ENCODE assay signal across 9 cellular contexts in genomic region chr3:183435701-183436100, GRCh38. TPM values are rescaled to one million over a fixed set of nuclear protein-coding genes. Genes with fewer than 3 reads are reported as not detected.
A peak's percentile ranks its signal among the peaks of the same experiment; 100 is the strongest.
DNase-seq lines count a peak whose midpoint lies in the region; ATAC-seq and TF ChIP-seq lines count a peak whose summit lies in the region.
"Had no signal": no experiment of that assay in that cellular context is flagged by ENCODE, and none has a peak within 500 bp of the region (broad histone marks: within the 10 kb centered on the region; RNA-seq: fewer than 3 reads in every experiment).

No MANE protein-coding gene starts in this region.

- H3K27ac ChIP-seq in ascending aorta = no peak overlapping the region

- no peaks in the 10 kb centered on the region for H3K36me3 Mint-ChIP-seq in activated naive CD4-positive, alpha-beta T cell treated with anti-CD3 and anti-CD28 coated beads, Interleukin-2, amount 50 U/mL, for 72 hours
- no peaks in the 10 kb centered on the region for H3K36me3 Mint-ChIP-seq in stimulated activated memory B cell treated with anti-CD40 and anti-IgM and Interleukin-4, amounts not matched to agents 10 μg/mL and 1 μg/mL and 100 μg/mL, for 72 hours

- intact Hi-C loops in ascending aorta (cut with DNase I) = no loop called here

- H3K4me1 ChIP-seq in ascending aorta = no peaks in the 10 kb centered on the region

- H3K36me3 ChIP-seq in ascending aorta = no peaks in the 10 kb centered on the region

- H3K27ac Mint-ChIP-seq in activated naive CD4-positive, alpha-beta T cell treated with anti-CD3 and anti-CD28 coated beads, Interleukin-2, amount 50 U/mL, for 72 hours = no peak overlapping the region
- H3K27ac Mint-ChIP-seq in stimulated activated memory B cell treated with anti-CD40 and anti-IgM and Interleukin-4, amounts not matched to agents 10 μg/mL and 1 μg/mL and 100 μg/mL, for 72 hours = no peak overlapping the region

- no peak overlapping the region for H3K4me3 Mint-ChIP-seq in stimulated activated memory B cell treated with anti-CD40 and anti-IgM and Interleukin-4, amounts not matched to agents 10 μg/mL and 1 μg/mL and 100 μg/mL, for 72 hours

- peaks cover 0 to 5% of the 10 kb centered on the region in 2 donors for H3K9me3 Mint-ChIP-seq in activated naive CD4-positive, alpha-beta T cell treated with anti-CD3 and anti-CD28 coated beads, Interleukin-2, amount 50 U/mL, for 72 hours
- H3K9me3 Mint-ChIP-seq in stimulated activated memory B cell treated with anti-CD40 and anti-IgM and Interleukin-4, amounts not matched to agents 10 μg/mL and 1 μg/mL and 100 μg/mL, for 72 hours = no peaks in the 10 kb centered on the region

- peaks cover under 1% of the 10 kb centered on the region for H3K27me3 Mint-ChIP-seq in stimulated activated memory B cell treated with anti-CD40 and anti-IgM and Interleukin-4, amounts not matched to agents 10 μg/mL and 1 μg/mL and 100 μg/mL, for 72 hours

- peak; percentile 84 to 85 for ATAC-seq in activated naive CD4-positive, alpha-beta T cell treated with anti-CD3 and anti-CD28 coated beads, Interleukin-2, amount 50 U/mL, for 72 hours
- ATAC-seq in HG02623 (IDR thresholded peaks at IDR 0.05; ENCODE audit: unreplicated experiment) = peak; percentile 72
- peak; percentile 93 for ATAC-seq in stimulated activated memory B cell treated with anti-CD40 and anti-IgM and Interleukin-4, amounts not matched to agents 10 μg/mL and 1 μg/mL and 100 μg/mL, for 72 hours

- H3K4me1 Mint-ChIP-seq in stimulated activated memory B cell treated with anti-CD40 and anti-IgM and Interleukin-4, amounts not matched to agents 10 μg/mL and 1 μg/mL and 100 μg/mL, for 72 hours = peaks cover 13% of the 10 kb centered on the region

- H3K27me3 ChIP-seq in ascending aorta = no peaks in the 10 kb centered on the region

- H3K4me3 ChIP-seq in foreskin fibroblast (ENCODE audit: low read depth in 1 of 2, low read length in 2 of 2) = no peak overlapping the region
- no peak overlapping the region for H3K4me3 ChIP-seq in ascending aorta

- DNase-seq in activated naive CD4-positive, alpha-beta T cell treated with anti-CD3 and anti-CD28 coated beads, Interleukin-2, amount 50 U/mL, for 72 hours (ENCODE audit: low spot score in 2 of 2) = no peak
- DNase-seq in activated naive CD4-positive, alpha-beta T cell (lab: John Stamatoyannopoulos, UW) = no peak
- DNase-seq in MV-4-11 (lab: John Stamatoyannopoulos, UW) = peak; percentile 59
- no peak for DNase-seq in foreskin fibroblast
- DNase-seq in NCI-H2196 (lab: John Stamatoyannopoulos, UW; ENCODE audit: unreplicated experiment) = no peak
- no peak for DNase-seq in ascending aorta (ENCODE audit: low spot score in 2 of 2)
- DNase-seq: KBM-7 had no signal

- no peak for TF ChIP-seq CTCF in foreskin fibroblast (IDR thresholded peaks at IDR 0.05; ENCODE audit: low read depth, low read length)
- no peak for TF ChIP-seq CTCF in ascending aorta (IDR thresholded peaks at IDR 0.05)

- H3K9me3 ChIP-seq in ascending aorta = no peaks in the 10 kb centered on the region

RNA-seq across cellular contexts. Expression of gene MCF2L2, which starts 7.3 kb away (rescaled TPM):
- 1 to 10 TPM; 1.5 to 2.5 TPM for total RNA-seq in activated naive CD4-positive, alpha-beta T cell treated with anti-CD3 and anti-CD28 coated beads, Interleukin-2, amount 50 U/mL, for 72 hours
- not detected for total RNA-seq in ascending aorta
